17 cellular contexts compared by ENCODE assay signal in the genomic region with DNA sequence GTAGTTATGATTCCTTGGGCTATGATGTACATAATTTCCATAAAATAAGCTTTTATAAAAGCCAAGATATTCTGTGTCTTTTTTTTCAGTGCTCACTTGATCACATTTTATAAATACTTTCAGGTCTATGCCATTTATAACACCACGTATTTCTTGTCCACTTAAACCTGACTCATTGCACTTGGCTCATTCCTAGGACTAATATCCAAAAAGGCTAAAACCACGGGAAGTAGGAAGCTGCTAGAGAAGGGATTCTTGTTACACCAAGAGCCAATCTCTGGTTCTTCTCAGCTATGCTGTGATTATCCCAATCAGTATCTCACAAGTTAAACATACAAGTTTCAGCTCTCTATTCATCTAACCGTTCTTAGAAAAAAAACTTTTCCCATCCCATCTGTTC.
DNase-seq lines count a peak whose midpoint lies in the region; ATAC-seq, FAIRE-seq and TF ChIP-seq lines count a peak whose summit lies in the region.
"Had no signal": no experiment of that assay in that cellular context is flagged by ENCODE, and none has a peak within 500 bp of the region (broad histone marks: within the 10 kb centered on the region; RNA-seq: fewer than 3 reads in every experiment).

No MANE protein-coding gene starts in this region.

- H3T11ph ChIP-seq in H9 (ENCODE audit: low read length): no peak overlapping the region

- no peak overlapping the region for H3K56ac ChIP-seq in H9 (ENCODE audit: insufficient read length, low read depth, low read length)

- no peak overlapping the region for H3K4ac ChIP-seq in H9 (ENCODE audit: low read depth, low read length)

- no peaks in the 10 kb centered on the region; the same call in 1 of the 2 replicates for H3K4me1 ChIP-seq in H9 (ENCODE audit: insufficient read depth, low read length)

- DNase-seq in A172 (ENCODE audit: low spot score): peak; percentile 6
- DNase-seq in HTR-8/SVneo (ENCODE audit: insufficient read length, low spot score): peak; percentile 41
- peak; percentile 85 for DNase-seq in astrocyte of the spinal cord (ENCODE audit: low read depth, low spot score)
- DNase-seq in iris pigment epithelial cell (ENCODE audit: low read depth): peak; percentile 85
- DNase-seq in activated T-cell treated with anti-CD3 and anti-CD28 coated beads, Interleukin-2, amount 50 U/mL, for 48 hours: no peak
- DNase-seq in H9: no peak
- DNase-seq in OCI-M1 (lab: John Stamatoyannopoulos, UW): no peak
- DNase-seq: 8988T; activated CD4-positive, alpha-beta T cell treated with anti-CD3 and anti-CD28 coated beads, Interleukin-2, amount 10 ng/mL, durations not matched to agents 24 days and 14 days; activated T-cell treated with anti-CD3 and anti-CD28 coated beads for 4 hours; KG1; SHP77 treated with DMSO at 0.1 percent for 48 hours; stimulated activated CD4-positive, alpha-beta T cell treated with anti-CD3 and anti-CD28 coated beads, Interleukin-4, amount 100 ng/mL, for 1 hour; stimulated activated CD8-positive, alpha-beta memory T cell treated with anti-CD3 and anti-CD28 coated beads, Interleukin-4, amount 100 ng/mL, for 48 hours had no signal

- no peak overlapping the region for H2BK12ac ChIP-seq in H9 (ENCODE audit: insufficient read length, low read depth, low read length)

- no peak overlapping the region for H3K9ac ChIP-seq in H9 (ENCODE audit: extremely low read depth, insufficient read length, low read length)

- H3K27me3 Mint-ChIP-seq in H9 (ENCODE audit: low read depth): no peaks in the 10 kb centered on the region; the same call in 1 of the 2 replicates
- H3K27me3 Mint-ChIP-seq: activated CD4-positive, alpha-beta T cell treated with anti-CD3 and anti-CD28 coated beads, Interleukin-2, amount 10 ng/mL, durations not matched to agents 24 days and 14 days; activated naive CD4-positive, alpha-beta T cell treated with anti-CD3 and anti-CD28 coated beads, Interleukin-2, amount 50 U/mL, for 24 hours had no signal

- no peak overlapping the region for H2BK120ac ChIP-seq in H9 (ENCODE audit: low read depth, low read length, poor library complexity, severe bottlenecking)

- TF ChIP-seq CTCF in astrocyte of the spinal cord (IDR thresholded peaks at IDR 0.05; ENCODE audit: low read depth, low read length) (no peak), H9 (conservative IDR thresholded peaks at IDR 0.05) (no peak)

- H3K4me2 ChIP-seq in H9 (ENCODE audit: insufficient read depth, insufficient read length, low read length): no peak overlapping the region

- no peak overlapping the region for H3K4me3 ChIP-seq in astrocyte of the spinal cord (ENCODE audit: low read depth, low read length)

- H3K27me3 ChIP-seq in H9 (ENCODE audit: insufficient read depth, low read length): no peaks in the 10 kb centered on the region

- H4K8ac ChIP-seq in H9 (replicated peaks; ENCODE audit: insufficient read length, low read depth, low read length): no peak overlapping the region

- no peak overlapping the region for H2AFZ ChIP-seq in H9 (ENCODE audit: low read length)

- H2BK15ac ChIP-seq in H9 (ENCODE audit: low read depth, low read length): no peak overlapping the region

- H3K36me3 Mint-ChIP-seq in H9 (ENCODE audit: insufficient read depth in 1 of 3, low read depth in 3 of 3): peaks cover 0 to 10% (median 0%) of the 10 kb centered on the region in 3 experiments; a peak in 4 of 7 replicates
- H3K36me3 Mint-ChIP-seq: activated naive CD4-positive, alpha-beta T cell treated with anti-CD3 and anti-CD28 coated beads, Interleukin-2, amount 50 U/mL, for 24 hours had no signal

- H3K14ac ChIP-seq in H9 (ENCODE audit: insufficient read depth, low read length): no peak overlapping the region

- no peak overlapping the region for H4K5ac ChIP-seq in H9 (ENCODE audit: insufficient read length, low read depth, low read length)

- H3K9me3 ChIP-seq in H9 (ENCODE audit: control insufficient read depth, low read depth, low read length): no peaks in the 10 kb centered on the region

- no peak overlapping the region for H3K27ac ChIP-seq in H9 (ENCODE audit: insufficient read length, low read depth, low read length)

- no peaks in the 10 kb centered on the region for H3K79me1 ChIP-seq in H9 (ENCODE audit: insufficient read depth, low read depth, low read length, poor library complexity, severe bottlenecking)

- no peak overlapping the region for H3K23ac ChIP-seq in H9 (ENCODE audit: insufficient read length, low read depth, low read length)

- no peak overlapping the region for H2BK20ac ChIP-seq in H9 (ENCODE audit: low read depth, low read length, poor library complexity, severe bottlenecking)

- no peak overlapping the region for H2AK5ac ChIP-seq in H9 (ENCODE audit: insufficient read length, low read length)

- WGBS in H9 (ENCODE audit: extremely low coverage, insufficient read length, low lambda C conversion rate): no CpG with 5 or more reads among the region's 3 CpGs

- peaks cover 28 to 34% of the 10 kb centered on the region in 2 experiments for H3K4me1 Mint-ChIP-seq in H9
- H3K4me1 Mint-ChIP-seq: activated CD4-positive, alpha-beta T cell treated with anti-CD3 and anti-CD28 coated beads, Interleukin-2, amount 10 ng/mL, durations not matched to agents 24 days and 14 days; activated naive CD4-positive, alpha-beta T cell treated with anti-CD3 and anti-CD28 coated beads, Interleukin-2, amount 50 U/mL, for 24 hours had no signal

- H3K9me3 Mint-ChIP-seq in H9: peaks cover 0 to 2% of the 10 kb centered on the region in 2 experiments; a peak in 4 of 5 replicates

- H3K18ac ChIP-seq in H9 (ENCODE audit: insufficient read length, low read depth, low read length): no peak overlapping the region

- no peak for ATAC-seq in GM18907 (IDR thresholded peaks at IDR 0.05; ENCODE audit: unreplicated experiment)
- ATAC-seq: HCT116 had no signal

- H3K23me2 ChIP-seq in H9 (ENCODE audit: insufficient read length, low read depth, low read length, poor library complexity, severe bottlenecking): no peaks in the 10 kb centered on the region

- FAIRE-seq in HTR-8/SVneo (lab: Jason Lieb, UNC): peak; percentile 26

- H3K4me3 Mint-ChIP-seq in H9: no peak overlapping the region
- H3K4me3 Mint-ChIP-seq: activated CD4-positive, alpha-beta T cell treated with anti-CD3 and anti-CD28 coated beads, Interleukin-2, amount 10 ng/mL, durations not matched to agents 24 days and 14 days; activated naive CD4-positive, alpha-beta T cell treated with anti-CD3 and anti-CD28 coated beads, Interleukin-2, amount 50 U/mL, for 24 hours had no signal

- in situ Hi-C loops in astrocyte of the spinal cord (cut with HindIII; ENCODE audit: low sequenced_read_pairs): no loop called here

- no peak overlapping the region for H3K27ac Mint-ChIP-seq in H9
- H3K27ac Mint-ChIP-seq: activated CD4-positive, alpha-beta T cell treated with anti-CD3 and anti-CD28 coated beads, Interleukin-2, amount 10 ng/mL, durations not matched to agents 24 days and 14 days; activated naive CD4-positive, alpha-beta T cell treated with anti-CD3 and anti-CD28 coated beads, Interleukin-2, amount 50 U/mL, for 24 hours had no signal

- no peak overlapping the region for H4K91ac ChIP-seq in H9 (ENCODE audit: insufficient read length, low read depth, low read length)

- H3K79me2 ChIP-seq in H9 (ENCODE audit: insufficient read depth, low read length): no peaks in the 10 kb centered on the region

- no peak overlapping the region for H2BK5ac ChIP-seq in H9 (ENCODE audit: insufficient read length, low read length)

- no peaks in the 10 kb centered on the region for H4K20me1 ChIP-seq in H9 (ENCODE audit: control insufficient read depth, insufficient read depth, insufficient read length)

Comparison
In these comparisons a context has a peak if more than half of its experiments do, and no peak if none do; other contexts are left out.
1. DNase-seq: peak in A172 (single experiment), HTR-8/SVneo (single experiment), astrocyte of the spinal cord (single experiment) and iris pigment epithelial cell (single experiment); none in activated T-cell treated with anti-CD3 and anti-CD28 coated beads, Interleukin-2, amount 50 U/mL, for 48 hours (0 of 2), H9 (single experiment) and OCI-M1 (single experiment).